ENCODE assay signal across 8 cellular contexts in the genomic region with DNA sequence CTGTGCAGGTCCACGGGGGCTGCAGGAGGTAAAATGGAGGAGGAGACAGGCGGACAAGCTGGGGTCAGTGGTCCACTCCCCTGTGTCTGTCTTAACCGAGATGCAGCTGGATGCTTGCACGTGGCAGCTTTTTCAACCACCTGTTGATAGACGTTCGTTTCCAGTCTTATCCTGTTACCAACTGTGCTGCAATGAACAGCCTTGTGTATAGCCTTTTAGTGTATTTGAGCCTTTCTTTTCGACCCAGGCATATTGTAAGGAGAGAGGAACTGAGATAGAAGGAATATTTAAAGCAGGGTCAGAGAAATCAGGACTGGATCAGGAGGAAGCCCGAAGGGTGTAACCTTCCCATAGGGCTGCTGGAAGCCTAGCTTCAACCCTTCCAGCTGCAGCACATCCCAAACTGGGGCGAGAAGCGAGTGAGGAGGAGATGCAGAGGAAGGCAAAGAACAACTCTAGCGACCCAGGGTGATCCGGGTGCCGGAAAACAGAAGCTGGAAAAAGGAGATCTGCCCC. TPM values are rescaled to one million over a fixed set of nuclear protein-coding genes. Genes with fewer than 3 reads are reported as not detected.
DNase-seq lines count a peak whose midpoint lies in the region; ATAC-seq lines count a peak whose summit lies in the region.

No MANE protein-coding gene starts in this region.

- no peaks in the 10 kb centered on the region for H3K9me3 Mint-ChIP-seq in activated CD8-positive, alpha-beta T cell treated with anti-CD3 and anti-CD28 coated beads, Interleukin-2, amount 10 ng/mL, durations not matched to agents 7 days and 5 days (ENCODE audit: insufficient read depth)

- DNase-seq in DMS 273 (lab: John Stamatoyannopoulos, UW; ENCODE audit: unreplicated experiment): peak; percentile 55
- DNase-seq in DMS 273 treated with DMSO at 0.1 percent for 48 hours (lab: John Stamatoyannopoulos, UW): no peak
- DNase-seq in activated CD8-positive, alpha-beta T cell treated with anti-CD3 and anti-CD28 coated beads, Interleukin-2, amount 10 ng/mL, durations not matched to agents 7 days and 5 days: no peak
- DNase-seq in left cardiac atrium: no peak
- no peak for DNase-seq in sciatic nerve (ENCODE audit: low spot score)
- no peak for DNase-seq in activated effector memory CD4-positive, alpha-beta T cell treated with Interleukin-2 at 50 U/mL for 16 hours
- DNase-seq in glomerular visceral epithelial cell (ENCODE audit: extremely low spot score): no peak

- intact Hi-C loops in left cardiac atrium (cut with DNase I) (no loop called here), sciatic nerve (cut with DNase I) (no loop called here)

- H3K27ac Mint-ChIP-seq in activated CD8-positive, alpha-beta T cell treated with anti-CD3 and anti-CD28 coated beads, Interleukin-2, amount 10 ng/mL, durations not matched to agents 7 days and 5 days: no peak overlapping the region

- H3K27me3 Mint-ChIP-seq in activated CD8-positive, alpha-beta T cell treated with anti-CD3 and anti-CD28 coated beads, Interleukin-2, amount 10 ng/mL, durations not matched to agents 7 days and 5 days (ENCODE audit: low read depth): peaks cover 67% of the 10 kb centered on the region

- ATAC-seq in activated CD8-positive, alpha-beta T cell treated with anti-CD3 and anti-CD28 coated beads, Interleukin-2, amount 10 ng/mL, durations not matched to agents 7 days and 5 days: peak; percentile 2
- peak; percentile 6 to 22 for ATAC-seq in left cardiac atrium
- peak; percentile 2 for ATAC-seq in sciatic nerve
- ATAC-seq in HG03571 (IDR thresholded peaks at IDR 0.05; ENCODE audit: unreplicated experiment): no peak

- H3K36me3 Mint-ChIP-seq in activated CD8-positive, alpha-beta T cell treated with anti-CD3 and anti-CD28 coated beads, Interleukin-2, amount 10 ng/mL, durations not matched to agents 7 days and 5 days (ENCODE audit: low read depth): no peaks in the 10 kb centered on the region

- POLR2A ChIA-PET in activated CD8-positive, alpha-beta T cell treated with anti-CD3 and anti-CD28 coated beads, Interleukin-2, amount 10 ng/mL, durations not matched to agents 7 days and 5 days (lab: Charles Lee): interaction anchor here (0.6 to 1.4 kb wide), 3 partner anchors 31 to 1634 kb away, joined by 3 to 7 read pairs (median 4); partner anchors contain the start of gene PPP1R11

- H3K4me1 Mint-ChIP-seq in activated CD8-positive, alpha-beta T cell treated with anti-CD3 and anti-CD28 coated beads, Interleukin-2, amount 10 ng/mL, durations not matched to agents 7 days and 5 days (ENCODE audit: low read depth): peaks cover 45% of the 10 kb centered on the region

- CTCF ChIA-PET in activated CD8-positive, alpha-beta T cell treated with anti-CD3 and anti-CD28 coated beads, Interleukin-2, amount 10 ng/mL, durations not matched to agents 7 days and 5 days (lab: Charles Lee): interaction anchor here (0.7 to 5.6 kb wide), 10 partner anchors 10 to 253 kb away, joined by 3 to 248 read pairs (median 7); partner anchors contain the start of gene TRIM40

- H3K4me3 Mint-ChIP-seq in activated CD8-positive, alpha-beta T cell treated with anti-CD3 and anti-CD28 coated beads, Interleukin-2, amount 10 ng/mL, durations not matched to agents 7 days and 5 days: peak overlapping the region; percentile 61

RNA-seq across cellular contexts. Expression of gene TRIM31, which starts 11.4 kb away (rescaled TPM):
- not detected for total RNA-seq in activated CD8-positive, alpha-beta T cell treated with anti-CD3 and anti-CD28 coated beads, Interleukin-2, amount 10 ng/mL, durations not matched to agents 7 days and 5 days
- total RNA-seq in left cardiac atrium (not detected), sciatic nerve (not detected)

RNA-seq across cellular contexts. Expression of gene RNF39, which starts 25.9 kb away (rescaled TPM):
- total RNA-seq in activated CD8-positive, alpha-beta T cell treated with anti-CD3 and anti-CD28 coated beads, Interleukin-2, amount 10 ng/mL, durations not matched to agents 7 days and 5 days: not detected
- total RNA-seq in left cardiac atrium: not detected
- not detected for total RNA-seq in sciatic nerve

RNA-seq across cellular contexts. Expression of gene TRIM40, which starts 34.5 kb away (rescaled TPM):
- not detected for total RNA-seq in activated CD8-positive, alpha-beta T cell treated with anti-CD3 and anti-CD28 coated beads, Interleukin-2, amount 10 ng/mL, durations not matched to agents 7 days and 5 days
- total RNA-seq in left cardiac atrium (not detected), sciatic nerve (not detected)

RNA-seq across cellular contexts. Expression of gene PPP1R11, which starts 34.5 kb away (rescaled TPM):
- 10 to 100 TPM; 48.1 to 50.3 TPM for total RNA-seq in activated CD8-positive, alpha-beta T cell treated with anti-CD3 and anti-CD28 coated beads, Interleukin-2, amount 10 ng/mL, durations not matched to agents 7 days and 5 days
- total RNA-seq in left cardiac atrium (10 to 100 TPM; 43.7 to 48.1 TPM), sciatic nerve (38.3 TPM)

RNA-seq across cellular contexts. Expression of gene POLR1H, which starts 40.4 kb away (rescaled TPM):
- total RNA-seq in activated CD8-positive, alpha-beta T cell treated with anti-CD3 and anti-CD28 coated beads, Interleukin-2, amount 10 ng/mL, durations not matched to agents 7 days and 5 days: 10 to 100 TPM; 52.3 to 60.4 TPM
- total RNA-seq in left cardiac atrium (10 to 100 TPM; 14.7 to 16.6 TPM), sciatic nerve (16.6 TPM)
